23 cellular contexts compared by ENCODE assay signal in genomic region chr6:9581155-9581554, GRCh38.
"Had no signal": no experiment of that assay in that cellular context is flagged by ENCODE, and none has a peak within 500 bp of the region (broad histone marks: within the 10 kb centered on the region; RNA-seq: fewer than 3 reads in every experiment).

No MANE protein-coding gene starts in this region.

- FAIRE-seq: astrocyte, TTC549 had no signal

- DNase-seq: activated B cell treated with CpG ODN at 0.5 μM for 24 hours; activated CD4-positive, alpha-beta T cell treated with anti-CD3 and anti-CD28 coated beads for 1 hour; activated CD4-positive, alpha-beta T cell treated with anti-CD3 and anti-CD28 coated beads, Interleukin-2, amount 10 ng/mL, durations not matched to agents 24 days and 14 days; activated CD4-positive, alpha-beta T cell treated with anti-CD3 and anti-CD28 coated beads, Interleukin-2, amount 50 U/mL, for 48 hours; activated gamma-delta T cell; activated naive CD4-positive, alpha-beta T cell treated with anti-CD3 and anti-CD28 coated beads for 36 hours; activated T-cell treated with anti-CD3 and anti-CD28 coated beads, Interleukin-2, amount 50 U/mL, for 48 hours; amygdala; KBM-7; NCI-H1092; NCI-H1694; NCI-H2029; NCI-H2107; NCI-H510A treated with DMSO at 0.1 percent for 48 hours; NCI-H774; NK-92 treated with Interleukin-12 subunit alpha and Interleukin-12 subunit beta, amount 100 ng/mL, for 24 hours; OCI-M1; RPMI8226; T-cell; T-helper 2 cell; T1000 had no signal
